In genomic region chr3:195410546-195410945, GRCh38 we compare ENCODE assay signal across 15 cellular contexts.
"Had no signal": no experiment of that assay in that cellular context is flagged by ENCODE, and none has a peak within 500 bp of the region (broad histone marks: within the 10 kb centered on the region; RNA-seq: fewer than 3 reads in every experiment).

No MANE protein-coding gene starts in this region.

- H3K9me3 Mint-ChIP-seq: stimulated activated effector memory CD8-positive, alpha-beta T cell treated with anti-CD3 and anti-CD28 coated beads, Interleukin-12 subunit alpha, Interleukin-12 subunit beta, amount 100 ng/mL, for 72 hours had no signal

- H3K4me1 ChIP-seq: ascending aorta, testis, upper lobe of right lung had no signal

- H3K27ac ChIP-seq: ascending aorta, coronary artery, sigmoid colon, testis, upper lobe of right lung had no signal

- H3K4me3 ChIP-seq: ascending aorta, coronary artery, sigmoid colon, testis, upper lobe of right lung had no signal

- H3K27me3 ChIP-seq: ascending aorta, sigmoid colon, testis, upper lobe of right lung had no signal

- H3K27ac Mint-ChIP-seq: nephron progenitor cell; stimulated activated effector memory CD8-positive, alpha-beta T cell treated with anti-CD3 and anti-CD28 coated beads, Interleukin-12 subunit alpha, Interleukin-12 subunit beta, amount 100 ng/mL, for 72 hours had no signal

- H3K36me3 ChIP-seq: ascending aorta, sigmoid colon, upper lobe of right lung had no signal

- H3K9me3 ChIP-seq: ascending aorta, testis, upper lobe of right lung had no signal

- DNase-seq: activated CD4-positive, alpha-beta T cell treated with anti-CD3 and anti-CD28 coated beads, Interleukin-2, amount 50 U/mL, for 1 hour; activated CD4-positive, CD25-positive, alpha-beta regulatory T cell treated with anti-CD3 and anti-CD28 coated beads, Interleukin-2, amount 50 U/mL, for 72 hours; left cardiac atrium; mesendoderm; nephron progenitor cell; occipital lobe; posterior cingulate gyrus; sigmoid colon; stimulated activated CD4-positive, alpha-beta T cell treated with anti-CD3 and anti-CD28 coated beads, Interleukin-4, amount 100 ng/mL, for 24 hours; testis; upper lobe of right lung had no signal

- FAIRE-seq: endometrium had no signal

- H3K4me3 Mint-ChIP-seq: nephron progenitor cell; stimulated activated effector memory CD8-positive, alpha-beta T cell treated with anti-CD3 and anti-CD28 coated beads, Interleukin-12 subunit alpha, Interleukin-12 subunit beta, amount 100 ng/mL, for 72 hours had no signal

- H3K4me1 Mint-ChIP-seq: nephron progenitor cell had no signal

- ATAC-seq: left cardiac atrium, upper lobe of right lung had no signal
